ENCODE assay signal across 11 cellular contexts in the genomic region with DNA sequence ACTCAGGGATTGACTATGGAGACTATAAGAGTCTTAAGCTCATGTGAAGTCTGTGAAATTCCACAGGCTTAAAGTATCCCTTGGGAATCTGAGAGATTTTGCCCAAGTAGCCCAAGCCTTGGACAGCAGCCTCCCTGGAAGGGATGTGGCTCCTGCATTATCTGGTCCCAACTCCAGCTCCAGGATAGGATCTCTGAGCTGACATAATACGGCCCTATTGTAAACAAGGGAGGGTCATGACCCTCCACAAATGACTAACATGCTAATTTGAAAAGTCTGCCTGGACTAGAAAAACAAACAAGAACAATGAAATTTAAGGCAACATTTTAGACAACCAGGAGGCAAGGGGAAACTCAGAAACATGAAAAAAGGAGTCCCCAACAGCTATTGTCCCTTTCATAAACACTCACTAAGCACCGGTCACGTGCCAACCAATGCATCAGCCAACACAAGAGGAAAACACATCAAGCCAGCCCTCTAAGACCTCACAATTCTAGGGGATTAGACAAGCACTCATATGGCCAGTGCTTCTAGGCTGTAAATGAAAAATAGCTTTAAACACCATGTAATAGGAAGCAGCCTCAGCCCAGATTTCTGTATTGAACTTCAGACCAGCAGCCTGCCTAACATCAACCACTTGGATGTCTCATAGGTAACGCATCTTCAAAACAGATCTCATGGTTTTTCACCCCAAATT.
DNase-seq lines count a peak whose midpoint lies in the region; ATAC-seq, FAIRE-seq and TF ChIP-seq lines count a peak whose summit lies in the region.
"Had no signal": no experiment of that assay in that cellular context is flagged by ENCODE, and none has a peak within 500 bp of the region (broad histone marks: within the 10 kb centered on the region; RNA-seq: fewer than 3 reads in every experiment).

No MANE protein-coding gene starts in this region.

- H3K27ac ChIP-seq in HepG2 (ENCODE audit: extremely low read length, insufficient read depth, low read length): no peak overlapping the region
- peak overlapping the region in 1 of 2 donors; percentile 69 for H3K27ac ChIP-seq in testis

- CTCF ChIA-PET in HepG2 (lab: Yijun Ruan, JAX; ENCODE audit: low intra/inter-chr PET ratio, low total read pairs): no interaction called here

- peak in 1 of 2 experiments; percentile 48; a peak in 1 of 4 replicates for TF ChIP-seq EP300 in HepG2 (IDR thresholded peaks at IDR 0.05; ENCODE audit: low read depth in 2 of 2, low read length in 2 of 2)
- no peak for TF ChIP-seq EP300 in HepG2 (CRISPR knock-in tag; IDR thresholded peaks at IDR 0.05; ENCODE audit: borderline replicate concordance)

- BruUV-seq in HepG2 (replicated peaks; lab: Mats Ljungman, UMichigan): no TSS peak

- intact Hi-C loops in HepG2 (cut with micrococcal nuclease; ENCODE audit: unreplicated experiment) (no loop called here), testis (cut with DNase I; ENCODE audit: low total_unique reads) (no loop called here)

- no peaks in the 10 kb centered on the region for H3K36me3 ChIP-seq in HepG2 (replicated peaks in 1 of 2; ENCODE audit: control insufficient read depth in 1 of 2, insufficient read depth in 2 of 2, low read length in 2 of 2)
- H3K36me3 ChIP-seq in testis (ENCODE audit: low read depth, missing control alignments): no peaks in the 10 kb centered on the region

- in situ Hi-C loops in HepG2 (cut with HindIII; ENCODE audit: extremely low pct_ligation_motif_present, low pct_unique_long_range_greater_than_20kb): no loop called here

- H2AFZ ChIP-seq in HepG2 (ENCODE audit: low read length): no peak overlapping the region

- no peak for TF ChIP-seq CTCF in epithelial cell of esophagus (IDR thresholded peaks at IDR 0.05; ENCODE audit: insufficient read depth, low read depth, low read length, missing control alignments)
- no peak for TF ChIP-seq CTCF in HepG2 (CRISPR knock-in tag; IDR thresholded peaks at IDR 0.05)
- TF ChIP-seq CTCF in testis (IDR thresholded peaks at IDR 0.05): no peak

- DNase-seq in HS-5 (ENCODE audit: low read depth): peak; percentile 2
- peak; percentile 36 for DNase-seq in epithelial cell of esophagus (ENCODE audit: low read depth)
- peak; percentile 44 for DNase-seq in HepG2 (ENCODE audit: low spot score)
- DNase-seq in testis: peak; percentile 21
- no peak for DNase-seq in NCI-H2227 (lab: John Stamatoyannopoulos, UW; ENCODE audit: unreplicated experiment)
- no peak for DNase-seq in retina
- DNase-seq in stimulated activated CD4-positive, alpha-beta T cell treated with anti-CD3 and anti-CD28 coated beads, Interleukin-4, amount 100 ng/mL, for 24 hours: no peak
- DNase-seq: amniotic stem cell; effector memory CD8-positive, alpha-beta T cell; SIG-M5 had no signal

- peak; percentile 48 for FAIRE-seq in HepG2 (lab: Jason Lieb, UNC)

- TF ChIP-seq RAD21 in HepG2 (CRISPR knock-in tag; IDR thresholded peaks at IDR 0.05): no peak

- peaks cover 2% of the 10 kb centered on the region; the same call in 1 of the 2 replicates for H3K9me3 ChIP-seq in HepG2 (ENCODE audit: low read length)
- no peaks in the 10 kb centered on the region for H3K9me3 ChIP-seq in testis

- no peaks in the 10 kb centered on the region for H4K20me1 ChIP-seq in HepG2 (ENCODE audit: insufficient read depth, low read length)

- no peaks in the 10 kb centered on the region for H3K27me3 ChIP-seq in HepG2 (ENCODE audit: control insufficient read depth in 1 of 2, insufficient read depth in 2 of 2, low read length in 2 of 2)
- no peaks in the 10 kb centered on the region for H3K27me3 ChIP-seq in testis

- 59% methylated on average over 4 of the region's 4 CpGs for WGBS in HepG2 (ENCODE audit: low lambda C conversion rate)
- WGBS in testis, 2 donors: 65 to 66% methylated on average over 4 of the region's 4 CpGs

- H3K4me1 ChIP-seq in HepG2 (ENCODE audit: insufficient read depth, low read length): peaks cover 60% of the 10 kb centered on the region
- peaks cover 6% of the 10 kb centered on the region for H3K4me1 ChIP-seq in testis

- ATAC-seq in HepG2 (0 out of 3 replicates have a peak, but pooled peaks have one; percentile 11), GM21381 (IDR thresholded peaks at IDR 0.05; ENCODE audit: unreplicated experiment) (no peak)
- ATAC-seq: effector memory CD8-positive, alpha-beta T cell had no signal

- H3K4me2 ChIP-seq in HepG2 (ENCODE audit: low read depth, low read length): peak overlapping the region; percentile 36; the same call in 1 of the 2 replicates

- no peaks in the 10 kb centered on the region for H3K79me2 ChIP-seq in HepG2 (ENCODE audit: insufficient read depth, low read length)

- TF ChIP-seq POLR2A in HepG2 (IDR thresholded peaks at IDR 0.05; ENCODE audit: insufficient read depth in 1 of 2, low read depth in 2 of 2, low read length in 2 of 2): no peak
- no peak for TF ChIP-seq POLR2A in testis (IDR thresholded peaks at IDR 0.05)

- H3K9ac ChIP-seq in HepG2 (ENCODE audit: insufficient read depth, low read depth, low read length): no peak overlapping the region

- H3K4me3 ChIP-seq in epithelial cell of esophagus (ENCODE audit: low read length) (no peak overlapping the region), HepG2 (replicated peaks in 1 of 3; ENCODE audit: insufficient read depth in 1 of 3, low read depth in 2 of 3, low read length in 3 of 3) (no peak overlapping the region), testis (no peak overlapping the region)

- POLR2A ChIA-PET in HepG2 (lab: Yijun Ruan, JAX): interaction anchor here (1.0 to 1.1 kb wide), 2 partner anchors 115 to 168 kb away, joined by 3 read pairs; no protein-coding TSS in a partner anchor

TF ChIP-seq in HepG2, 621 proteins besides CTCF, POLR2A, EP300 and RAD21 (continues in another document):
- no peak for TF ChIP-seq AKAP8 (CRISPR knock-in tag; IDR thresholded peaks at IDR 0.05)
- TF ChIP-seq TEAD3 (CRISPR knock-in tag; optimal IDR thresholded peaks at IDR 0.05; ENCODE audit: borderline replicate concordance): peak; percentile 30
- TF ChIP-seq FOXJ3 (CRISPR knock-in tag; IDR thresholded peaks at IDR 0.05; ENCODE audit: borderline replicate concordance): no peak
- no peak for TF ChIP-seq SOX6 (IDR thresholded peaks at IDR 0.05)
- peak; percentile 79 for TF ChIP-seq SOX6 (CRISPR knock-in tag; IDR thresholded peaks at IDR 0.05)
- peak; percentile 82 for TF ChIP-seq FOSL2 (CRISPR knock-in tag; IDR thresholded peaks at IDR 0.05)
- peak; percentile 60; the same call in 1 of the 2 replicates for TF ChIP-seq RXRA (CRISPR knock-in tag; IDR thresholded peaks at IDR 0.05)
- no peak for TF ChIP-seq MED8 (CRISPR knock-in tag; IDR thresholded peaks at IDR 0.05; ENCODE audit: insufficient replicate concordance)
- TF ChIP-seq, protein P1, sequence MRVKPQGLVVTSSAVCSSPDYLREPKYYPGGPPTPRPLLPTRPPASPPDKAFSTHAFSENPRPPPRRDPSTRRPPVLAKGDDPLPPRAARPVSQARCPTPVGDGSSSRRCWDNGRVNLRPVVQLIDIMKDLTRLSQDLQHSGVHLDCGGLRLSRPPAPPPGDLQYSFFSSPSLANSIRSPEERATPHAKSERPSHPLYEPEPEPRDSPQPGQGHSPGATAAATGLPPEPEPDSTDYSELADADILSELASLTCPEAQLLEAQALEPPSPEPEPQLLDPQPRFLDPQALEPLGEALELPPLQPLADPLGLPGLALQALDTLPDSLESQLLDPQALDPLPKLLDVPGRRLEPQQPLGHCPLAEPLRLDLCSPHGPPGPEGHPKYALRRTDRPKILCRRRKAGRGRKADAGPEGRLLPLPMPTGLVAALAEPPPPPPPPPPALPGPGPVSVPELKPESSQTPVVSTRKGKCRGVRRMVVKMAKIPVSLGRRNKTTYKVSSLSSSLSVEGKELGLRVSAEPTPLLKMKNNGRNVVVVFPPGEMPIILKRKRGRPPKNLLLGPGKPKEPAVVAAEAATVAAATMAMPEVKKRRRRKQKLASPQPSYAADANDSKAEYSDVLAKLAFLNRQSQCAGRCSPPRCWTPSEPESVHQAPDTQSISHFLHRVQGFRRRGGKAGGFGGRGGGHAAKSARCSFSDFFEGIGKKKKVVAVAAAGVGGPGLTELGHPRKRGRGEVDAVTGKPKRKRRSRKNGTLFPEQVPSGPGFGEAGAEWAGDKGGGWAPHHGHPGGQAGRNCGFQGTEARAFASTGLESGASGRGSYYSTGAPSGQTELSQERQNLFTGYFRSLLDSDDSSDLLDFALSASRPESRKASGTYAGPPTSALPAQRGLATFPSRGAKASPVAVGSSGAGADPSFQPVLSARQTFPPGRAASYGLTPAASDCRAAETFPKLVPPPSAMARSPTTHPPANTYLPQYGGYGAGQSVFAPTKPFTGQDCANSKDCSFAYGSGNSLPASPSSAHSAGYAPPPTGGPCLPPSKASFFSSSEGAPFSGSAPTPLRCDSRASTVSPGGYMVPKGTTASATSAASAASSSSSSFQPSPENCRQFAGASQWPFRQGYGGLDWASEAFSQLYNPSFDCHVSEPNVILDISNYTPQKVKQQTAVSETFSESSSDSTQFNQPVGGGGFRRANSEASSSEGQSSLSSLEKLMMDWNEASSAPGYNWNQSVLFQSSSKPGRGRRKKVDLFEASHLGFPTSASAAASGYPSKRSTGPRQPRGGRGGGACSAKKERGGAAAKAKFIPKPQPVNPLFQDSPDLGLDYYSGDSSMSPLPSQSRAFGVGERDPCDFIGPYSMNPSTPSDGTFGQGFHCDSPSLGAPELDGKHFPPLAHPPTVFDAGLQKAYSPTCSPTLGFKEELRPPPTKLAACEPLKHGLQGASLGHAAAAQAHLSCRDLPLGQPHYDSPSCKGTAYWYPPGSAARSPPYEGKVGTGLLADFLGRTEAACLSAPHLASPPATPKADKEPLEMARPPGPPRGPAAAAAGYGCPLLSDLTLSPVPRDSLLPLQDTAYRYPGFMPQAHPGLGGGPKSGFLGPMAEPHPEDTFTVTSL (CRISPR knock-in tag; IDR thresholded peaks at IDR 0.05; ENCODE audit: borderline replicate concordance): peak; percentile 24; the same call in 1 of the 2 replicates
- peak; percentile 67 for TF ChIP-seq BCL6 (CRISPR knock-in tag; IDR thresholded peaks at IDR 0.05)
- peak; percentile 57 for TF ChIP-seq SKI (IDR thresholded peaks at IDR 0.05; ENCODE audit: partially characterized antibody)
- TF ChIP-seq NR2F6 (IDR thresholded peaks at IDR 0.05): peak; percentile 90
- peak; percentile 91 for TF ChIP-seq NR2F6 (CRISPR knock-in tag; IDR thresholded peaks at IDR 0.05)
- TF ChIP-seq, protein P2, sequence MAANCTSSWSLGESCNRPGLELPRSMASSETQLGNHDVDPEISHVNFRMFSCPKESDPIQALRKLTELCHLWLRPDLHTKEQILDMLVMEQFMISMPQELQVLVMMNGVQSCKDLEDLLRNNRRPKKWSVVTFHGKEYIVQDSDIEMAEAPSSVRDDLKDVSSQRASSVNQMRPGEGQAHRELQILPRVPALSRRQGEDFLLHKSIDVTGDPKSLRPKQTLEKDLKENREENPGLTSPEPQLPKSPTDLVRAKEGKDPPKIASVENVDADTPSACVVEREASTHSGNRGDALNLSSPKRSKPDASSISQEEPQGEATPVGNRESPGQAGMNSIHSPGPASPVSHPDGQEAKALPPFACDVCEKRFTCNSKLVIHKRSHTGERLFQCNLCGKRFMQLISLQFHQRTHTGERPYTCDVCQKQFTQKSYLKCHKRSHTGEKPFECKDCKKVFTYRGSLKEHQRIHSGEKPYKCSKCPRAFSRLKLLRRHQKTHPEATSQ (CRISPR knock-in tag; IDR thresholded peaks at IDR 0.05; ENCODE audit: borderline replicate concordance): no peak

Comparison
In these comparisons a context has a peak if more than half of its experiments do, and no peak if none do; other contexts are left out.
1. DNase-seq: peak in HS-5 (single experiment), epithelial cell of esophagus (single experiment), HepG2 (single experiment) and testis (single experiment); none in NCI-H2227 (single experiment), retina (single experiment) and stimulated activated CD4-positive, alpha-beta T cell treated with anti-CD3 and anti-CD28 coated beads, Interleukin-4, amount 100 ng/mL, for 24 hours (single experiment).